Comparison of ENCODE assay signal across 1 cellular context in the genomic region with DNA sequence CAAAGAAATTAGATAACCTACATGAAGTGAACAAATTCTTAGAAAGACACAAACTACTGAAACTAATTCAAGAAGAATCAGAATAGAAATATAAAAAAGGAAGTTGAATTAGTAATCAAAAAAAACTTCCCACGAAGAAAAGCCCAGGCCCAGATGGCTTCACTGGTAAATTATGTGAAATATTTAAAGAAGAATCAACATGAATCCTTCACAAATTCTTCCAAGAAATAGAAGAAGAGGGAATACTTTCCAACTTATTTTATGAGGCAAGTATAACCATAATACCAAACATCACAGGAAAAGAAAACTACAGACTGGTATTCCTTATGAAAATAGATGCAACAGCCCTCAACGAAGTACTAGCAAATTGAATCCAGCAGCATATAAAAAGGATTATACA.
TF ChIP-seq lines count a peak whose summit lies in the region.

No MANE protein-coding gene starts in this region.

TF ChIP-seq in SK-N-SH, 30 proteins besides CTCF, POLR2A, EP300 and RAD21 (continued from another document):
- TF ChIP-seq, protein P1, sequence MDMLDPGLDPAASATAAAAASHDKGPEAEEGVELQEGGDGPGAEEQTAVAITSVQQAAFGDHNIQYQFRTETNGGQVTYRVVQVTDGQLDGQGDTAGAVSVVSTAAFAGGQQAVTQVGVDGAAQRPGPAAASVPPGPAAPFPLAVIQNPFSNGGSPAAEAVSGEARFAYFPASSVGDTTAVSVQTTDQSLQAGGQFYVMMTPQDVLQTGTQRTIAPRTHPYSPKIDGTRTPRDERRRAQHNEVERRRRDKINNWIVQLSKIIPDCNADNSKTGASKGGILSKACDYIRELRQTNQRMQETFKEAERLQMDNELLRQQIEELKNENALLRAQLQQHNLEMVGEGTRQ (IDR thresholded peaks at IDR 0.05; ENCODE audit: borderline replicate concordance, low read depth, low read length): no peak
- TF ChIP-seq SMC3 (IDR thresholded peaks at IDR 0.05; ENCODE audit: low read depth, low read length): no peak
- TF ChIP-seq JUND (IDR thresholded peaks at IDR 0.05): no peak
- TF ChIP-seq, protein P2, sequence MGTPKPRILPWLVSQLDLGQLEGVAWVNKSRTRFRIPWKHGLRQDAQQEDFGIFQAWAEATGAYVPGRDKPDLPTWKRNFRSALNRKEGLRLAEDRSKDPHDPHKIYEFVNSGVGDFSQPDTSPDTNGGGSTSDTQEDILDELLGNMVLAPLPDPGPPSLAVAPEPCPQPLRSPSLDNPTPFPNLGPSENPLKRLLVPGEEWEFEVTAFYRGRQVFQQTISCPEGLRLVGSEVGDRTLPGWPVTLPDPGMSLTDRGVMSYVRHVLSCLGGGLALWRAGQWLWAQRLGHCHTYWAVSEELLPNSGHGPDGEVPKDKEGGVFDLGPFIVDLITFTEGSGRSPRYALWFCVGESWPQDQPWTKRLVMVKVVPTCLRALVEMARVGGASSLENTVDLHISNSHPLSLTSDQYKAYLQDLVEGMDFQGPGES (IDR thresholded peaks at IDR 0.05; ENCODE audit: low read depth, low read length): no peak
- no peak for TF ChIP-seq MEF2A (IDR thresholded peaks at IDR 0.05; ENCODE audit: borderline replicate concordance, low read depth)
- TF ChIP-seq CHD2 (IDR thresholded peaks at IDR 0.05; ENCODE audit: low read length, partially characterized antibody): no peak
- TF ChIP-seq POLR2AphosphoS5 (IDR thresholded peaks at IDR 0.05; ENCODE audit: low read depth, low read length): no peak
- no peak for TF ChIP-seq RCOR1 (IDR thresholded peaks at IDR 0.05; ENCODE audit: low read length)
- no peak for TF ChIP-seq FOXJ3 (CRISPR knock-in tag; IDR thresholded peaks at IDR 0.05)
- no peak for TF ChIP-seq RXRA (IDR thresholded peaks at IDR 0.05; ENCODE audit: borderline replicate concordance, low read depth)
- no peak for TF ChIP-seq EZH2phosphoT487 (IDR thresholded peaks at IDR 0.05; ENCODE audit: borderline replicate concordance, low read depth)
- TF ChIP-seq ELF1 (IDR thresholded peaks at IDR 0.05): no peak
- TF ChIP-seq, protein P3, sequence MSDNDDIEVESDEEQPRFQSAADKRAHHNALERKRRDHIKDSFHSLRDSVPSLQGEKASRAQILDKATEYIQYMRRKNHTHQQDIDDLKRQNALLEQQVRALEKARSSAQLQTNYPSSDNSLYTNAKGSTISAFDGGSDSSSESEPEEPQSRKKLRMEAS (IDR thresholded peaks at IDR 0.05; ENCODE audit: low read depth): no peak
- TF ChIP-seq GABPA (IDR thresholded peaks at IDR 0.05; ENCODE audit: low read depth): no peak
- no peak for TF ChIP-seq NRF1 (IDR thresholded peaks at IDR 0.05; ENCODE audit: low read depth, low read length)
- TF ChIP-seq GATA2 (CRISPR knock-in tag; IDR thresholded peaks at IDR 0.05): no peak
- no peak for TF ChIP-seq FOSL2 (IDR thresholded peaks at IDR 0.05; ENCODE audit: borderline replicate concordance, low read depth)
- TF ChIP-seq RFX5 (IDR thresholded peaks at IDR 0.05; ENCODE audit: low read length): no peak
- no peak for TF ChIP-seq TCF12 (IDR thresholded peaks at IDR 0.05)
